1 cellular context compared by ENCODE assay signal in the genomic region with DNA sequence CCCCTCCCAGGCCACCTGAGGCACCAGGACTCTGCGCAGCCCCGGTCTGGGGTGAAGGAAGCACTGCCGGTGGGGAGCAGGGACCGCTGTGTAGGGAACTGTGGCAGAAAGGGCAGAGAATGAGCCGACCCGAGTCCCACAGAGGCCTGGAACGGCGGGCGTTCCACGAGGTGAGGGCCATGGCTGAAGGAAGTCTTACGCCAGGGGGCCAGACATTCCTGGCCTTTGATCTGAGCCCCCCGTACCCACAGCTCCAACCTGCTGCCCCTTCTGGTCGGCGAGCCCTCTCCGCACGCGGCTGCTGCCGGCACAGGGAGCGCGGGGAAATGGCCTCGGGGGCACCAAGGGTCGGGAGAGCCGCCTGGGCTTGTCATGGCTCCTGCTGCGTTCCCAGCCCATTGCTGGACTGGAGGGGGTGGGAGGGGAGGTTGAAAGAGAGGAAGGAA.
TF ChIP-seq lines count a peak whose summit lies in the region.

No MANE protein-coding gene starts in this region.

TF ChIP-seq in K562, 482 proteins besides CTCF, POLR2A, EP300 and RAD21:
- TF ChIP-seq, protein P1, sequence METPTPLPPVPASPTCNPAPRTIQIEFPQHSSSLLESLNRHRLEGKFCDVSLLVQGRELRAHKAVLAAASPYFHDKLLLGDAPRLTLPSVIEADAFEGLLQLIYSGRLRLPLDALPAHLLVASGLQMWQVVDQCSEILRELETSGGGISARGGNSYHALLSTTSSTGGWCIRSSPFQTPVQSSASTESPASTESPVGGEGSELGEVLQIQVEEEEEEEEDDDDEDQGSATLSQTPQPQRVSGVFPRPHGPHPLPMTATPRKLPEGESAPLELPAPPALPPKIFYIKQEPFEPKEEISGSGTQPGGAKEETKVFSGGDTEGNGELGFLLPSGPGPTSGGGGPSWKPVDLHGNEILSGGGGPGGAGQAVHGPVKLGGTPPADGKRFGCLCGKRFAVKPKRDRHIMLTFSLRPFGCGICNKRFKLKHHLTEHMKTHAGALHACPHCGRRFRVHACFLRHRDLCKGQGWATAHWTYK (CRISPR knock-in tag; IDR thresholded peaks at IDR 0.05), result peak; percentile 46; the same call in 1 of the 2 replicates
- TF ChIP-seq ZC3H4 (CRISPR knock-in tag; IDR thresholded peaks at IDR 0.05; ENCODE audit: borderline replicate concordance), result no peak
- TF ChIP-seq PCBP1 (IDR thresholded peaks at IDR 0.05; ENCODE audit: low read depth, low read length, poor library complexity, severe bottlenecking), result peak; percentile 61
- no peak for TF ChIP-seq JUND (IDR thresholded peaks at IDR 0.05; ENCODE audit: borderline replicate concordance, low read depth, low read length)
- TF ChIP-seq JUND (tag; IDR thresholded peaks at IDR 0.05; ENCODE audit: borderline replicate concordance, low read depth, low read length), result no peak
- no peak for TF ChIP-seq ZNF175 (CRISPR knock-in tag; IDR thresholded peaks at IDR 0.05; ENCODE audit: low read depth)
